In the genomic region with DNA sequence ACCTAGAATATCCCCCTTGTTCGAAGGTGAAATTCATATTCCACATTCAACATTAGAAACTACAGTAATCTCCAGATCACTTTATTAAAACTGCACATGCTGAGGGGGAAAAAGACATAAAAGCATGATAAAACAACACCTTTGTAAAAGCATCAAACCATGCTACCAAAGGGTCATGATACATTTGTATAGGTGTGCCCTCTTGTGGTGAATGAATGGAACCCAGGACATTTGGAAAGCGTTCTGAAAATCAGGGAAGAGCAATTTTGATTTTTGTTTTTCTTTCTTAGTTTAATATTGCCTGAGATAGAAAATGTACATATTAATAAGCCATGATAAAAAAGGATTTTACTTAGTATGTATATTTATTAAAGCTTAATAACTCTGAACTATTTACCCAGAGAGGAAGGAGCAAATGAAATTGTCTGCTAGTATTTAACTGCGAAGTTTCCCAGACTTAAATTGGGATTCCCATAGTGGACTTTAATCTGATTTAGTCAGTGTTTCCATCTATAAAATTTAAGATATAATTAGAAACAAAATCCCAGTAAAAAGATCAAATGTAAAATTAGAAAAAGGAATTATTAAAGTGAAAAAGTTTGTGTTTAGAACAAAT, we compare ENCODE assay signal across 8 cellular contexts.
DNase-seq lines count a peak whose midpoint lies in the region; ATAC-seq and TF ChIP-seq lines count a peak whose summit lies in the region.

No MANE protein-coding gene starts in this region.

- no peak overlapping the region for H3K9ac ChIP-seq in adipocyte (ENCODE audit: low read length)

- H3K9me3 ChIP-seq in adipocyte (ENCODE audit: control insufficient read depth, low read length) (no peaks in the 10 kb centered on the region), T-helper 17 cell (ENCODE audit: control insufficient read depth, low read length, poor library complexity, severe bottlenecking) (no peaks in the 10 kb centered on the region)

- H3K4me1 Mint-ChIP-seq in T-helper 17 cell, result no peaks in the 10 kb centered on the region

- H3K27me3 Mint-ChIP-seq in T-helper 17 cell, result peaks cover 5% of the 10 kb centered on the region

- intact Hi-C loops in left colon (cut with DNase I, micrococcal nuclease), result no loop called here

- no peak overlapping the region for H3K4me3 Mint-ChIP-seq in T-helper 17 cell

- in situ Hi-C loops in ACHN (cut with HindIII; ENCODE audit: low pct_ligation_motif_present, low pct_unique_long_range_greater_than_20kb, low sequenced_read_pairs), result no loop called here

- H3K36me3 ChIP-seq in adipocyte (ENCODE audit: control insufficient read depth, insufficient read depth, low read length, severe bottlenecking), result no peaks in the 10 kb centered on the region

- H3K4me3 ChIP-seq in adipocyte (ENCODE audit: low read length), result no peak overlapping the region

- TF ChIP-seq CTCF in GM20000 (IDR thresholded peaks at IDR 0.05; ENCODE audit: extremely low read depth, missing control alignments), result peak; percentile 40

- ATAC-seq in left colon (peak; percentile 58), T-helper 17 cell (no peak)

- no peaks in the 10 kb centered on the region for H3K36me3 Mint-ChIP-seq in T-helper 17 cell (ENCODE audit: low read depth)

- no peaks in the 10 kb centered on the region for H3K4me1 ChIP-seq in adipocyte (ENCODE audit: control insufficient read depth, insufficient read depth, low read length)

- peaks cover 3% of the 10 kb centered on the region for H3K27me3 ChIP-seq in adipocyte (replicated peaks; ENCODE audit: control insufficient read depth, insufficient read depth, low read length)

- DNase-seq in ACHN (peak; percentile 53), GM20000 (ENCODE audit: low spot score) (peak; percentile 8), NCI-H2029 treated with DMSO at 0.1 percent for 48 hours (lab: John Stamatoyannopoulos, UW) (peak; percentile 51), adipocyte (ENCODE audit: low read depth) (peak; percentile 54), left colon (no peak), CD1c-positive myeloid dendritic cell (ENCODE audit: extremely low spot score) (no peak), T-helper 17 cell (no peak), NOMO-1 treated with dmso at 0.1 percent for 144 hours (lab: John Stamatoyannopoulos, UW; ENCODE audit: unreplicated experiment) (no peak)

- H3K27ac Mint-ChIP-seq in T-helper 17 cell, result no peak overlapping the region

Comparison
In these comparisons a context has a peak if more than half of its experiments do, and no peak if none do; other contexts are left out.
1. DNase-seq: peak in ACHN (single experiment), GM20000 (single experiment), NCI-H2029 treated with DMSO at 0.1 percent for 48 hours (single experiment) and adipocyte (single experiment); none in left colon (0 of 2), CD1c-positive myeloid dendritic cell (single experiment), T-helper 17 cell (0 of 3) and NOMO-1 treated with dmso at 0.1 percent for 144 hours (single experiment).